Comparison of ENCODE assay signal across 8 cellular contexts in the genomic region with DNA sequence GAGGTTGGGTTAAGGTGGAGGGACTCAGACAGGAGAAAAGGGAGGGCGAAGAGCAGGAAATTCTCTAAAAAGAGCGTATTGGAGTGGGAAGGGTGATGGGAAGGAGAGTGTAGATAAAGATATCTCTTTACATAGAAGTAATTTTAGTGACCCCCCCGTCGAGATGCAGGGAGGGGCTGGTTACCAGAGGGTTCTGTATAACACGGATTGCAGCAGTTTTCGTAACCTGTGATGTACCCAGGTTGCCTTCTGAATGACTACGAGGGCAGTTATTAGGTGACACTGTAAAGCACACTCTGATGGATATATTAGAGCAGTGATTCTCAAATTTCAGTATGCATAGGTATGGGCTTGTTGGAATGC. TPM values are rescaled to one million over a fixed set of nuclear protein-coding genes. Genes with fewer than 3 reads are reported as not detected.
DNase-seq lines count a peak whose midpoint lies in the region; ATAC-seq, FAIRE-seq and TF ChIP-seq lines count a peak whose summit lies in the region.

No MANE protein-coding gene starts in this region.

- H3K36me3 Mint-ChIP-seq in WTC11, result no peaks in the 10 kb centered on the region

- no peak for FAIRE-seq in D721Med (lab: Jason Lieb, UNC)

- DNase-seq in NCI-H1105 treated with DMSO at 0.1 percent for 48 hours (lab: John Stamatoyannopoulos, UW), result peak; percentile 29
- DNase-seq in NCI-H1105 (lab: John Stamatoyannopoulos, UW), result no peak
- DNase-seq in WTC11 (ENCODE audit: low spot score), result no peak
- DNase-seq in stimulated activated CD4-positive, alpha-beta T cell treated with anti-CD3 and anti-CD28 coated beads, Interleukin-15, amount 100 ng/mL, for 24 hours, result no peak
- DNase-seq in HuH-7.5 (ENCODE audit: low spot score), result no peak
- no peak for DNase-seq in D721Med (ENCODE audit: insufficient read length, low spot score)

- H3K27me3 ChIP-seq in stomach smooth muscle (ENCODE audit: control insufficient read depth in 1 of 2, insufficient read depth in 2 of 2, low read length in 2 of 2), result no peaks in the 10 kb centered on the region

- peaks cover 12% of the 10 kb centered on the region for H3K4me1 ChIP-seq in stomach smooth muscle (ENCODE audit: control insufficient read depth, insufficient read depth, low read length)

- peak overlapping the region; percentile 81 for H3K27ac Mint-ChIP-seq in WTC11

- H3K9me3 Mint-ChIP-seq in WTC11, result no peaks in the 10 kb centered on the region

- TF ChIP-seq CTCF in WTC11 (IDR thresholded peaks at IDR 0.05) (no peak), D721Med (IDR thresholded peaks at IDR 0.05; ENCODE audit: insufficient read depth, missing control alignments) (no peak)

- no peaks in the 10 kb centered on the region for H3K9me3 ChIP-seq in stomach smooth muscle (ENCODE audit: control insufficient read depth in 2 of 2, low read length in 2 of 2)

- peaks cover 19% of the 10 kb centered on the region for H3K4me1 Mint-ChIP-seq in WTC11

- peak overlapping the region; percentile 95 for H3K4me3 Mint-ChIP-seq in WTC11

- CTCF ChIA-PET in WTC11 (lab: Charles Lee), result interaction anchor here (0.9 kb wide), 1 partner anchor 84 kb away, joined by 3 read pairs; no protein-coding TSS in a partner anchor

- H3K27me3 Mint-ChIP-seq in WTC11 (ENCODE audit: low read depth), result no peaks in the 10 kb centered on the region

- no peak for ATAC-seq in WTC11

- peak overlapping the region; percentile 88 for H3K27ac ChIP-seq in stomach smooth muscle (ENCODE audit: low read length)

- H3K9ac ChIP-seq in stomach smooth muscle (ENCODE audit: low read length in 2 of 2), result peak overlapping the region; percentile 83 to 92

- no peaks in the 10 kb centered on the region for H3K36me3 ChIP-seq in stomach smooth muscle (ENCODE audit: control insufficient read depth in 2 of 2, insufficient read depth in 2 of 2, low read length in 2 of 2)

- POLR2A ChIA-PET in WTC11 (lab: Charles Lee), result interaction anchor here (0.6 to 1.4 kb wide), 2 partner anchors 10 to 11 kb away, joined by 3 to 5 read pairs; no protein-coding TSS in a partner anchor

- peak overlapping the region; percentile 97 for H3K4me3 ChIP-seq in iPS-11a (ENCODE audit: low read depth, low read length)
- peak overlapping the region; percentile 88 to 97 for H3K4me3 ChIP-seq in stomach smooth muscle (ENCODE audit: low read length in 2 of 2)

TF ChIP-seq in WTC11, 78 proteins besides CTCF, POLR2A, EP300 and RAD21 (continues in another document):
- no peak for TF ChIP-seq ZNF317 (CRISPR knock-in tag; IDR thresholded peaks at IDR 0.05; ENCODE audit: borderline replicate concordance, low read depth)
- no peak for TF ChIP-seq MXD4 (CRISPR knock-in tag; IDR thresholded peaks at IDR 0.05; ENCODE audit: borderline replicate concordance)
- no peak for TF ChIP-seq E2F1 (CRISPR knock-in tag; IDR thresholded peaks at IDR 0.05)
- no peak for TF ChIP-seq HMGXB4 (CRISPR knock-in tag; IDR thresholded peaks at IDR 0.05)
- TF ChIP-seq, protein P1, sequence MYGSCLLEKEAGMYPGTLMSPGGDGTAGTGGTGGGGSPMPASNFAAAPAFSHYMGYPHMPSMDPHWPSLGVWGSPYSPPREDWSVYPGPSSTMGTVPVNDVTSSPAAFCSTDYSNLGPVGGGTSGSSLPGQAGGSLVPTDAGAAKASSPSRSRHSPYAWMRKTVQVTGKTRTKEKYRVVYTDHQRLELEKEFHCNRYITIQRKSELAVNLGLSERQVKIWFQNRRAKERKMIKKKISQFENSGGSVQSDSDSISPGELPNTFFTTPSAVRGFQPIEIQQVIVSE (CRISPR knock-in tag; IDR thresholded peaks at IDR 0.05; ENCODE audit: borderline replicate concordance), result no peak
- TF ChIP-seq, protein P2, sequence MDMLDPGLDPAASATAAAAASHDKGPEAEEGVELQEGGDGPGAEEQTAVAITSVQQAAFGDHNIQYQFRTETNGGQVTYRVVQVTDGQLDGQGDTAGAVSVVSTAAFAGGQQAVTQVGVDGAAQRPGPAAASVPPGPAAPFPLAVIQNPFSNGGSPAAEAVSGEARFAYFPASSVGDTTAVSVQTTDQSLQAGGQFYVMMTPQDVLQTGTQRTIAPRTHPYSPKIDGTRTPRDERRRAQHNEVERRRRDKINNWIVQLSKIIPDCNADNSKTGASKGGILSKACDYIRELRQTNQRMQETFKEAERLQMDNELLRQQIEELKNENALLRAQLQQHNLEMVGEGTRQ (CRISPR knock-in tag; IDR thresholded peaks at IDR 0.05), result no peak
- no peak for TF ChIP-seq CREM (CRISPR knock-in tag; IDR thresholded peaks at IDR 0.05)
- TF ChIP-seq SMAD4 (CRISPR knock-in tag; IDR thresholded peaks at IDR 0.05), result no peak
- TF ChIP-seq ESRRA (CRISPR knock-in tag; IDR thresholded peaks at IDR 0.05; ENCODE audit: borderline replicate concordance), result no peak
- TF ChIP-seq ZSCAN18 (CRISPR knock-in tag; IDR thresholded peaks at IDR 0.05), result no peak
- no peak for TF ChIP-seq NFE2L1 (CRISPR knock-in tag; IDR thresholded peaks at IDR 0.05)
- TF ChIP-seq E2F4 (CRISPR knock-in tag; IDR thresholded peaks at IDR 0.05; ENCODE audit: borderline replicate concordance, low read depth), result no peak
- TF ChIP-seq ETV6 (CRISPR knock-in tag; IDR thresholded peaks at IDR 0.05), result no peak
- TF ChIP-seq ZNF671 (CRISPR knock-in tag; IDR thresholded peaks at IDR 0.05), result no peak
- no peak for TF ChIP-seq CBFB (CRISPR knock-in tag; IDR thresholded peaks at IDR 0.05; ENCODE audit: low read depth)
- TF ChIP-seq, protein P3, sequence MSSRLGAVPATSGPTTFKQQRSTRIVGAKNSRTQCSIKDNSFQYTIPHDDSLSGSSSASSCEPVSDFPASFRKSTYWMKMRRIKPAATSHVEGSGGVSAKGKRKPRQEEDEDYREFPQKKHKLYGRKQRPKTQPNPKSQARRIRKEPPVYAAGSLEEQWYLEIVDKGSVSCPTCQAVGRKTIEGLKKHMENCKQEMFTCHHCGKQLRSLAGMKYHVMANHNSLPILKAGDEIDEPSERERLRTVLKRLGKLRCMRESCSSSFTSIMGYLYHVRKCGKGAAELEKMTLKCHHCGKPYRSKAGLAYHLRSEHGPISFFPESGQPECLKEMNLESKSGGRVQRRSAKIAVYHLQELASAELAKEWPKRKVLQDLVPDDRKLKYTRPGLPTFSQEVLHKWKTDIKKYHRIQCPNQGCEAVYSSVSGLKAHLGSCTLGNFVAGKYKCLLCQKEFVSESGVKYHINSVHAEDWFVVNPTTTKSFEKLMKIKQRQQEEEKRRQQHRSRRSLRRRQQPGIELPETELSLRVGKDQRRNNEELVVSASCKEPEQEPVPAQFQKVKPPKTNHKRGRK (CRISPR knock-in tag; IDR thresholded peaks at IDR 0.05; ENCODE audit: borderline replicate concordance), result no peak
- TF ChIP-seq ZBTB43 (CRISPR knock-in tag; IDR thresholded peaks at IDR 0.05), result no peak

RNA-seq across cellular contexts. Expression of gene DNAL1, which starts 0.4 kb away (rescaled TPM):
- 14.3 to 15.6 TPM (median 15.6 TPM) in 3 replicates for total RNA-seq in WTC11 (2021)

RNA-seq across cellular contexts. Expression of gene ACOT6, which starts 32.9 kb away (rescaled TPM):
- total RNA-seq in WTC11 (2021), result 0.13 to 0.37 TPM in 2 of 3 replicates, not detected in the other

RNA-seq across cellular contexts. Expression of gene ACOT4, which starts 53.6 kb away (rescaled TPM):
- total RNA-seq in WTC11 (2021), result 1.3 to 1.6 TPM (median 1.5 TPM) in 3 replicates
